Comparison of ENCODE assay signal across 8 cellular contexts in genomic region chr21:42466700-42467612, GRCh38. TPM values are rescaled to one million over a fixed set of nuclear protein-coding genes. Genes with fewer than 3 reads are reported as not detected.
A peak's percentile ranks its signal among the peaks of the same experiment; 100 is the strongest.
DNase-seq lines count a peak whose midpoint lies in the region; ATAC-seq, FAIRE-seq and TF ChIP-seq lines count a peak whose summit lies in the region.

No MANE protein-coding gene starts in this region.

- no peak for TF ChIP-seq POLR2A in GM12878 (IDR thresholded peaks at IDR 0.05; ENCODE audit: low read depth, low read length)

- peaks cover 64% of the 10 kb centered on the region for H3K4me1 ChIP-seq in GM12878 (ENCODE audit: control insufficient read depth, insufficient read depth, low read length)

- BruUV-seq in GM12878 (replicated peaks; lab: Mats Ljungman, UMichigan) = no TSS peak

- intact Hi-C loops in GM12878 (cut with micrococcal nuclease; ENCODE audit: unreplicated experiment) = loop anchor here (1.0 to 10.0 kb wide), 2 partner anchors 70 to 232 kb away; no protein-coding TSS in a partner anchor

- H3K9ac ChIP-seq in GM12878 (ENCODE audit: control insufficient read depth, insufficient read depth, low read length) = no peak overlapping the region

- H2AFZ ChIP-seq in GM12878 (ENCODE audit: control insufficient read depth, low read depth, low read length) = no peak overlapping the region

- CTCF ChIA-PET in activated CD4-positive, alpha-beta T cell treated with anti-CD3 and anti-CD28 coated beads, Interleukin-2, amount 10 ng/mL, durations not matched to agents 7 days and 5 days (lab: Charles Lee) = interaction anchor here (0.9 to 2.5 kb wide), 4 partner anchors 11 to 130 kb away, joined by 3 to 18 read pairs (median 4); no protein-coding TSS in a partner anchor
- CTCF ChIA-PET in GM12878 (lab: Yijun Ruan, JAX) = interaction anchor here (0.7 to 7.8 kb wide), 20 partner anchors 8 to 170 kb away, joined by 3 to 168 read pairs (median 5); partner anchors contain the start of gene SLC37A1

- H3K9me3 ChIP-seq in GM12878 (replicated peaks; ENCODE audit: control insufficient read depth, insufficient read depth, low read length) = no peaks in the 10 kb centered on the region

- H3K4me3 Mint-ChIP-seq in activated CD4-positive, alpha-beta T cell treated with anti-CD3 and anti-CD28 coated beads, Interleukin-2, amount 10 ng/mL, durations not matched to agents 7 days and 5 days = no peak overlapping the region
- no peak overlapping the region for H3K4me3 Mint-ChIP-seq in glutamatergic neuron (ENCODE audit: unreplicated experiment)

- H3K4me3 ChIP-seq in GM12878 = no peak overlapping the region

- no peak overlapping the region for H3K27ac ChIP-seq in GM12878 (ENCODE audit: control insufficient read depth, insufficient read depth)

- H3K27me3 ChIP-seq in GM12878 (replicated peaks in 1 of 2; ENCODE audit: control insufficient read depth in 2 of 2, insufficient read depth in 2 of 2, low read length in 1 of 2) = no peaks in the 10 kb centered on the region

- no peaks in the 10 kb centered on the region for H4K20me1 ChIP-seq in GM12878 (ENCODE audit: control insufficient read depth, insufficient read depth)

- peak; percentile 45 for DNase-seq in activated CD4-positive, alpha-beta T cell treated with anti-CD3 and anti-CD28 coated beads, Interleukin-2, amount 10 ng/mL, durations not matched to agents 7 days and 5 days
- no peak for DNase-seq in activated CD4-positive, alpha-beta T cell treated with anti-CD3 and anti-CD28 coated beads, Interleukin-2, amount 50 U/mL, for 48 hours
- DNase-seq in NAMALWA (ENCODE audit: low spot score) = peak; percentile 56
- no peak for DNase-seq in GM12878 (ENCODE audit: low read depth, low spot score)
- peak; percentile 42 for DNase-seq in medulla oblongata (ENCODE audit: extremely low spot score)
- DNase-seq in glutamatergic neuron = no peak

- ATAC-seq in GM12878 (peak; percentile 42), GM21723 (IDR thresholded peaks at IDR 0.05; ENCODE audit: unreplicated experiment) (no peak), HG03442 (IDR thresholded peaks at IDR 0.05; ENCODE audit: unreplicated experiment) (no peak)

- H3K4me1 Mint-ChIP-seq in activated CD4-positive, alpha-beta T cell treated with anti-CD3 and anti-CD28 coated beads, Interleukin-2, amount 10 ng/mL, durations not matched to agents 7 days and 5 days = peaks cover 48% of the 10 kb centered on the region
- peaks cover 12% of the 10 kb centered on the region for H3K4me1 Mint-ChIP-seq in glutamatergic neuron (ENCODE audit: low read depth, unreplicated experiment)

- peaks cover 4% of the 10 kb centered on the region for H3K9me3 Mint-ChIP-seq in activated CD4-positive, alpha-beta T cell treated with anti-CD3 and anti-CD28 coated beads, Interleukin-2, amount 10 ng/mL, durations not matched to agents 7 days and 5 days
- H3K9me3 Mint-ChIP-seq in glutamatergic neuron (ENCODE audit: unreplicated experiment) = peaks cover 5% of the 10 kb centered on the region

- H3K36me3 ChIP-seq in GM12878 (ENCODE audit: control insufficient read depth in 2 of 2, insufficient read depth in 2 of 2, low read length in 1 of 2) = no peaks in the 10 kb centered on the region

- peaks cover 8% of the 10 kb centered on the region for H3K36me3 Mint-ChIP-seq in activated CD4-positive, alpha-beta T cell treated with anti-CD3 and anti-CD28 coated beads, Interleukin-2, amount 10 ng/mL, durations not matched to agents 7 days and 5 days (ENCODE audit: low read depth)
- H3K36me3 Mint-ChIP-seq in glutamatergic neuron (ENCODE audit: unreplicated experiment) = no peaks in the 10 kb centered on the region

- in situ Hi-C loops in GM12878 (cut with MboI) = no loop called here

- peak; percentile 34 to 54; a peak in 1 of 4 replicates for TF ChIP-seq EP300 in GM12878 (IDR thresholded peaks at IDR 0.05; ENCODE audit: borderline replicate concordance in 1 of 2, control insufficient read depth in 1 of 2, low read depth in 2 of 2, low read length in 2 of 2)

- TF ChIP-seq CTCF in GM12878 (IDR thresholded peaks at IDR 0.05 in 2 of 3, conservative IDR thresholded peaks at IDR 0.05 in 1 of 3; ENCODE audit: control insufficient read depth in 2 of 3, extremely low read depth in 1 of 3, insufficient read depth in 1 of 3, low read depth in 3 of 3, low read length in 3 of 3) = peak; percentile 46 to 56 (median 49); a peak in 5 of 6 replicates
- no peak for TF ChIP-seq CTCF in glutamatergic neuron (IDR thresholded peaks at IDR 0.05; ENCODE audit: partially characterized antibody, unreplicated experiment)

- peaks cover 8% of the 10 kb centered on the region for H3K27me3 Mint-ChIP-seq in activated CD4-positive, alpha-beta T cell treated with anti-CD3 and anti-CD28 coated beads, Interleukin-2, amount 10 ng/mL, durations not matched to agents 7 days and 5 days
- H3K27me3 Mint-ChIP-seq in glutamatergic neuron (ENCODE audit: unreplicated experiment) = no peaks in the 10 kb centered on the region

- RAD21 ChIA-PET in GM12878 (lab: Charles Lee; ENCODE audit: unreplicated experiment) = interaction anchor here (0.7 to 7.2 kb wide), 23 partner anchors 9 to 156 kb away, joined by 3 to 146 read pairs (median 5); partner anchors contain the start of gene SLC37A1

- SMC1A ChIA-PET in GM12878 (lab: Charles Lee; ENCODE audit: uncharacterized antibody, unreplicated experiment) = interaction anchor here (0.6 to 12.0 kb wide), 27 partner anchors 8 to 247 kb away, joined by 3 to 268 read pairs (median 4); partner anchors contain the start of gene SLC37A1

- TF ChIP-seq RAD21 in GM12878 (IDR thresholded peaks at IDR 0.05; ENCODE audit: insufficient read depth, low read depth, low read length) = peak; percentile 56

- FAIRE-seq in GM12878 (lab: Jason Lieb, UNC) = peak; percentile 13

- WGBS in GM12878 (ENCODE audit: insufficient coverage, insufficient replicate concordance, low lambda C conversion rate, missing lambda C conversion rate) = 44% methylated on average over 20 of the region's 20 CpGs

- POLR2A ChIA-PET in activated CD4-positive, alpha-beta T cell treated with anti-CD3 and anti-CD28 coated beads, Interleukin-2, amount 10 ng/mL, durations not matched to agents 7 days and 5 days (lab: Charles Lee) = no interaction called here
- POLR2A ChIA-PET in GM12878 (lab: Charles Lee) = interaction anchor here (0.6 to 3.9 kb wide), 9 partner anchors 11 to 100 kb away, joined by 3 to 36 read pairs (median 6); no protein-coding TSS in a partner anchor

- H3K27ac Mint-ChIP-seq in activated CD4-positive, alpha-beta T cell treated with anti-CD3 and anti-CD28 coated beads, Interleukin-2, amount 10 ng/mL, durations not matched to agents 7 days and 5 days = no peak overlapping the region
- H3K27ac Mint-ChIP-seq in glutamatergic neuron (ENCODE audit: unreplicated experiment) = no peak overlapping the region

- no peaks in the 10 kb centered on the region for H3K79me2 ChIP-seq in GM12878 (ENCODE audit: control insufficient read depth, insufficient read depth, low read length)

- peak overlapping the region; percentile 6; the same call in 1 of the 2 replicates for H3K4me2 ChIP-seq in GM12878 (ENCODE audit: control insufficient read depth, insufficient read depth)

RNA-seq across cellular contexts. Expression of gene RSPH1, which starts 29.1 kb away (rescaled TPM):
- not detected for total RNA-seq in activated CD4-positive, alpha-beta T cell treated with anti-CD3 and anti-CD28 coated beads, Interleukin-2, amount 10 ng/mL, durations not matched to agents 7 days and 5 days
- total RNA-seq in GM12878 (2013; cell fraction: nucleolus; rRNA removed) = 0.56 and 0.78 TPM in 2 replicates
- 0.11 and 0.33 TPM in 2 replicates for total RNA-seq in GM12878 (2014; rRNA removed)
- total RNA-seq in GM12878 (2014; rRNA removed; fragmentation: Illumina TruSeq; extraction: Trizol) = 0.27 and 0.37 TPM in 2 replicates
- 0.27 and 0.28 TPM in 2 replicates for total RNA-seq in GM12878 (2021)
- 0.94 TPM for polyA plus RNA-seq in GM12878 (2011; ENCODE audit: low read depth)
- polyA plus RNA-seq in GM12878 (2011; rRNA removed) = 0.38 and 0.59 TPM in 2 replicates
- polyA plus RNA-seq in GM12878 (2011; cell fraction: cytosol; rRNA removed) = 0.10 and 0.21 TPM in 2 replicates
- 0.16 and 0.22 TPM in 2 replicates for polyA plus RNA-seq in GM12878 (2011; cell fraction: nucleus; rRNA removed)
- polyA plus RNA-seq in GM12878 (2012) = 0.79 and 1.1 TPM in 2 replicates
- 0.37 and 0.67 TPM in 2 replicates for polyA plus RNA-seq in GM12878 (2014; fragmentation: Illumina TruSeq; extraction: Trizol)
- polyA plus RNA-seq in GM12878 (2014; fragmentation: Nextera tagmentation; extraction: Ambion mirVana) = under 1 TPM; 0.37 to 0.38 TPM
- 0.19 and 0.81 TPM in 2 replicates for polyA plus RNA-seq in GM12878 (2014; rRNA removed)
- 1 to 10 TPM; 1.2 to 1.4 TPM for polyA plus RNA-seq in GM12878 (2016; fragmentation: Nextera tagmentation; extraction: Ambion mirVana)
- polyA minus RNA-seq in GM12878 (2011; rRNA and poly(A)+ RNA removed) = 0.88 TPM in 1 of 2 replicates, not detected in the other
- polyA minus RNA-seq in GM12878 (2011; cell fraction: cytosol; rRNA and poly(A)+ RNA removed) = not detected in 2 replicates
- polyA minus RNA-seq in GM12878 (2011; cell fraction: nucleus; rRNA and poly(A)+ RNA removed) = not detected in 2 replicates
- total RNA-seq in glutamatergic neuron (ENCODE audit: unreplicated experiment) = 0.42 TPM

RNA-seq across cellular contexts. Expression of gene SLC37A1, which starts 46.7 kb away (rescaled TPM):
- 10 to 100 TPM; 19.2 to 20.2 TPM for total RNA-seq in activated CD4-positive, alpha-beta T cell treated with anti-CD3 and anti-CD28 coated beads, Interleukin-2, amount 10 ng/mL, durations not matched to agents 7 days and 5 days
- total RNA-seq in GM12878 (2013; cell fraction: nucleolus; rRNA removed) = 129 and 143 TPM in 2 replicates
- total RNA-seq in GM12878 (2014; rRNA removed) = 33.0 and 35.5 TPM in 2 replicates
- total RNA-seq in GM12878 (2014; rRNA removed; fragmentation: Illumina TruSeq; extraction: Trizol) = 19.2 and 19.7 TPM in 2 replicates
- total RNA-seq in GM12878 (2021) = 30.7 and 34.8 TPM in 2 replicates
- polyA plus RNA-seq in GM12878 (2011; ENCODE audit: low read depth) = 6.2 TPM
- polyA plus RNA-seq in GM12878 (2011; rRNA removed) = 17.7 and 23.3 TPM in 2 replicates
- 20.2 and 24.6 TPM in 2 replicates for polyA plus RNA-seq in GM12878 (2011; cell fraction: cytosol; rRNA removed)
- 75.0 and 82.4 TPM in 2 replicates for polyA plus RNA-seq in GM12878 (2011; cell fraction: nucleus; rRNA removed)
- polyA plus RNA-seq in GM12878 (2012) = 17.7 and 18.5 TPM in 2 replicates
- polyA plus RNA-seq in GM12878 (2014; fragmentation: Illumina TruSeq; extraction: Trizol) = 12.0 and 18.4 TPM in 2 replicates
- polyA plus RNA-seq in GM12878 (2014; fragmentation: Nextera tagmentation; extraction: Ambion mirVana) = 1 to 10 TPM; 1.1 to 2.4 TPM
- 25.4 and 26.5 TPM in 2 replicates for polyA plus RNA-seq in GM12878 (2014; rRNA removed)
- polyA plus RNA-seq in GM12878 (2016; fragmentation: Nextera tagmentation; extraction: Ambion mirVana) = 10 to 100 TPM; 28.0 to 32.0 TPM
- polyA minus RNA-seq in GM12878 (2011; rRNA and poly(A)+ RNA removed) = 22.6 and 32.2 TPM in 2 replicates
- 8.6 and 12.4 TPM in 2 replicates for polyA minus RNA-seq in GM12878 (2011; cell fraction: cytosol; rRNA and poly(A)+ RNA removed)
- polyA minus RNA-seq in GM12878 (2011; cell fraction: nucleus; rRNA and poly(A)+ RNA removed) = 43.9 and 56.5 TPM in 2 replicates
- 65.7 TPM for total RNA-seq in glutamatergic neuron (ENCODE audit: unreplicated experiment)

Comparison
In these comparisons a context has a peak if more than half of its experiments do, and no peak if none do; other contexts are left out.
1. DNase-seq: peak in activated CD4-positive, alpha-beta T cell treated with anti-CD3 and anti-CD28 coated beads, Interleukin-2, amount 10 ng/mL, durations not matched to agents 7 days and 5 days (single experiment), NAMALWA (single experiment) and medulla oblongata (single experiment); none in activated CD4-positive, alpha-beta T cell treated with anti-CD3 and anti-CD28 coated beads, Interleukin-2, amount 50 U/mL, for 48 hours (0 of 2), GM12878 (single experiment) and glutamatergic neuron (single experiment).